In the genomic region with DNA sequence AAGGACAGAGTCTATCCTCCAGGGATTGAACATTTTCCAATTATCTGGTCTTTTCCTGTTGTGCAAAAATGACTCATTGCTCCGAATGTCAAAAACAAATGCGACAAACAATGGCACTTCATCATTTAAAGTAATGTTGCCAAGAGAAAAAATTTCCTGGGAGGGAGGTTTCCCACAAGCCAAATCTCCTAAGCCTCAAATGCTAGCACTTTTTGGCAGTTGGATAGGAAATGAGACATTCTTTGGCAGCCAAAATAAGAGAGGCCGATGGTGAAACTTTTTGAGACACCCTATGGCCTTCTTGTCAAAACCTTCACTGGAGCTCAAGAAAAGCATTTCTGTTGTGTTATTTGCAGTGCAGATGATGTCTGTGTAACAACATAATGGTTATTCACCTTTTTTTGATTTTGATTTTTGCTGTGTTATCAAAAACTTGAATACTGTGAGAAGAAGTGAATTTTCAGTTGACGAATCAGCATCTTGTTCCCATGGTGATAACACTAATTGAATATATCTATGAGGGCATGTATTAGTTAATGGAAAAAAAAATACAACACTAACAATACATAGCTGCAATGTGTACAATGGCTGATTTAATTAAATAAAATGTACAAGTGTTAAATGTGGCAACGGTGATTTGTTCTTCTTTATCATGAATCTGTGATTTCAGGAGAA, we compare ENCODE assay signal across 13 cellular contexts.
DNase-seq lines count a peak whose midpoint lies in the region; ATAC-seq and TF ChIP-seq lines count a peak whose summit lies in the region.
"Had no signal": no experiment of that assay in that cellular context is flagged by ENCODE, and none has a peak within 500 bp of the region (broad histone marks: within the 10 kb centered on the region; RNA-seq: fewer than 3 reads in every experiment).

No MANE protein-coding gene starts in this region.

- TF ChIP-seq CTCF in dorsolateral prefrontal cortex (IDR thresholded peaks at IDR 0.05 in 54 of 56, conservative IDR thresholded peaks at IDR 0.05 in 2 of 56; ENCODE audit: low read depth in 1 of 56, partially characterized antibody in 56 of 56) (no peak), lower lobe of right lung (IDR thresholded peaks at IDR 0.05) (no peak)

- no peaks in the 10 kb centered on the region for H3K36me3 ChIP-seq in lower lobe of right lung

- H3K9me3 ChIP-seq in lower lobe of right lung, result no peaks in the 10 kb centered on the region

- no peaks in the 10 kb centered on the region for H3K27me3 ChIP-seq in dorsolateral prefrontal cortex
- H3K27me3 ChIP-seq in lower lobe of right lung (ENCODE audit: low read depth), result no peaks in the 10 kb centered on the region

- peaks cover 14% of the 10 kb centered on the region for H3K4me1 ChIP-seq in lower lobe of right lung

- DNase-seq in A172 (ENCODE audit: low spot score) (peak; percentile 76), MV-4-11 (lab: John Stamatoyannopoulos, UW) (peak; percentile 38), dorsolateral prefrontal cortex (no peak), lower lobe of right lung (no peak), NCI-H524 treated with DMSO at 0.1 percent for 48 hours (lab: John Stamatoyannopoulos, UW) (no peak), KG1 (lab: John Stamatoyannopoulos, UW) (no peak)
- DNase-seq: activated CD8-positive, alpha-beta memory T cell treated with anti-CD3 and anti-CD28 coated beads for 24 hours; activated naive CD8-positive, alpha-beta T cell treated with anti-CD3 and anti-CD28 coated beads, Interleukin-2, amount 50 U/mL, for 24 hours; NCI-H526 treated with DMSO at 0.1 percent for 48 hours; stimulated activated CD4-positive, alpha-beta T cell treated with anti-CD3 and anti-CD28 coated beads, Interleukin-15, amount 100 ng/mL, for 24 hours had no signal

- ATAC-seq in lower lobe of right lung (peak; percentile 32 to 34), GM21381 (IDR thresholded peaks at IDR 0.05; ENCODE audit: unreplicated experiment) (no peak), HG03039 (IDR thresholded peaks at IDR 0.05; ENCODE audit: unreplicated experiment) (no peak)
- ATAC-seq: activated naive CD8-positive, alpha-beta T cell treated with anti-CD3 and anti-CD28 coated beads, Interleukin-2, amount 50 U/mL, for 24 hours; K562 had no signal

- H3K4me3 ChIP-seq in dorsolateral prefrontal cortex, result no peak overlapping the region
- no peak overlapping the region for H3K4me3 ChIP-seq in lower lobe of right lung
- H3K4me3 ChIP-seq: K562 had no signal

- H3K27ac ChIP-seq in dorsolateral prefrontal cortex (peak overlapping the region in 49 of 59 donors; percentile 2 to 81 (median 51)), lower lobe of right lung (no peak overlapping the region)

- intact Hi-C loops in dorsolateral prefrontal cortex (cut with DNase I) (loop anchor here in 1 of 2 donors (10.0 kb wide), 2 partner anchors 88 to 278 kb away; no protein-coding TSS in a partner anchor), lower lobe of right lung (cut with DNase I) (no loop called here)

Comparison
In these comparisons a context has a peak if more than half of its experiments do, and no peak if none do; other contexts are left out.
1. DNase-seq: peak in A172 (single experiment) and MV-4-11 (single experiment); none in dorsolateral prefrontal cortex (0 of 10), lower lobe of right lung (single experiment), NCI-H524 treated with DMSO at 0.1 percent for 48 hours (single experiment) and KG1 (single experiment).
2. ATAC-seq: peak in lower lobe of right lung (2 of 2); none in GM21381 (single experiment) and HG03039 (single experiment).